1 cellular context compared by ENCODE assay signal in genomic region chr15:70127288-70127746, GRCh38.
TF ChIP-seq lines count a peak whose summit lies in the region.

No MANE protein-coding gene starts in this region.

TF ChIP-seq in HepG2, 621 proteins besides CTCF, POLR2A, EP300 and RAD21 (continued from another document and continues in another):
- no peak for TF ChIP-seq PRDM10 (CRISPR knock-in tag; IDR thresholded peaks at IDR 0.05; ENCODE audit: low read depth)
- peak; percentile 78 for TF ChIP-seq ASH2L (IDR thresholded peaks at IDR 0.05; ENCODE audit: insufficient read length, low read depth, low read length)
- TF ChIP-seq ZNF598 (CRISPR knock-in tag; IDR thresholded peaks at IDR 0.05; ENCODE audit: borderline replicate concordance): no peak
- 0 out of 2 replicates have a peak, but pooled peaks have one; percentile 37 for TF ChIP-seq ATF2 (CRISPR knock-in tag; IDR thresholded peaks at IDR 0.05)
- no peak for TF ChIP-seq HNF1B (CRISPR knock-in tag; IDR thresholded peaks at IDR 0.05)
- TF ChIP-seq TFAP4 (IDR thresholded peaks at IDR 0.05; ENCODE audit: borderline replicate concordance, low read depth): peak; percentile 42; the same call in 1 of the 2 replicates
- no peak for TF ChIP-seq GPN1 (CRISPR knock-in tag; IDR thresholded peaks at IDR 0.05; ENCODE audit: borderline replicate concordance)
- 0 out of 2 replicates have a peak, but pooled peaks have one; percentile 5 for TF ChIP-seq FOSL2 (CRISPR knock-in tag; IDR thresholded peaks at IDR 0.05)
- TF ChIP-seq ADNP (CRISPR knock-in tag; IDR thresholded peaks at IDR 0.05): no peak
- peak; percentile 76 for TF ChIP-seq NCOA2 (CRISPR knock-in tag; IDR thresholded peaks at IDR 0.05)
- peak; percentile 59; the same call in 1 of the 2 replicates for TF ChIP-seq GATAD2A (CRISPR knock-in tag; IDR thresholded peaks at IDR 0.05)
- TF ChIP-seq ATM (IDR thresholded peaks at IDR 0.05; ENCODE audit: borderline replicate concordance): no peak
- no peak for TF ChIP-seq ZNF230 (CRISPR knock-in tag; IDR thresholded peaks at IDR 0.05)
- peak; percentile 15; the same call in 1 of the 2 replicates for TF ChIP-seq FOXK1 (CRISPR knock-in tag; IDR thresholded peaks at IDR 0.05; ENCODE audit: borderline replicate concordance, low read depth)
- TF ChIP-seq AHDC1 (CRISPR knock-in tag; IDR thresholded peaks at IDR 0.05; ENCODE audit: borderline replicate concordance): peak; percentile 16; the same call in 1 of the 2 replicates
- no peak for TF ChIP-seq ZNF329 (CRISPR knock-in tag; IDR thresholded peaks at IDR 0.05; ENCODE audit: low read depth)
- TF ChIP-seq NFE2 (CRISPR knock-in tag; IDR thresholded peaks at IDR 0.05): no peak
- TF ChIP-seq ELF3 (CRISPR knock-in tag; IDR thresholded peaks at IDR 0.05): no peak
- no peak for TF ChIP-seq ZNF317 (CRISPR knock-in tag; IDR thresholded peaks at IDR 0.05)
- no peak for TF ChIP-seq ZNF335 (CRISPR knock-in tag; IDR thresholded peaks at IDR 0.05)
- TF ChIP-seq ZNF318 (CRISPR knock-in tag; IDR thresholded peaks at IDR 0.05): no peak
- no peak for TF ChIP-seq CREB1 (IDR thresholded peaks at IDR 0.05)
- TF ChIP-seq CREB1 (CRISPR knock-in tag; IDR thresholded peaks at IDR 0.05): peak; percentile 37; the same call in 1 of the 2 replicates
- TF ChIP-seq HNF4A (CRISPR knock-in tag; IDR thresholded peaks at IDR 0.05): peak; percentile 85
- TF ChIP-seq SP2 (CRISPR knock-in tag; IDR thresholded peaks at IDR 0.05): no peak
- no peak for TF ChIP-seq ZNF7 (CRISPR knock-in tag; IDR thresholded peaks at IDR 0.05)
- peak; percentile 63 for TF ChIP-seq HNF4G (IDR thresholded peaks at IDR 0.05; ENCODE audit: borderline replicate concordance, low read depth, low read length)
- no peak for TF ChIP-seq HNF4G (CRISPR knock-in tag; IDR thresholded peaks at IDR 0.05; ENCODE audit: borderline replicate concordance, low read depth)
- no peak for TF ChIP-seq SOX6 (IDR thresholded peaks at IDR 0.05)
- TF ChIP-seq SOX6 (CRISPR knock-in tag; IDR thresholded peaks at IDR 0.05): peak; percentile 50
- TF ChIP-seq MXD1 (CRISPR knock-in tag; IDR thresholded peaks at IDR 0.05): no peak
- no peak for TF ChIP-seq FOXA1 (IDR thresholded peaks at IDR 0.05)
- peak; percentile 52; the same call in 1 of the 2 replicates for TF ChIP-seq FOXA1 (CRISPR knock-in tag; IDR thresholded peaks at IDR 0.05)
- TF ChIP-seq MIER3 (CRISPR knock-in tag; IDR thresholded peaks at IDR 0.05; ENCODE audit: borderline replicate concordance): no peak
- TF ChIP-seq ZBTB37 (CRISPR knock-in tag; IDR thresholded peaks at IDR 0.05): peak; percentile 74; the same call in 1 of the 2 replicates
